ENCODE assay signal across 17 cellular contexts in genomic region chr9:100521282-100521681, GRCh38. TPM values are rescaled to one million over a fixed set of nuclear protein-coding genes. Genes with fewer than 3 reads are reported as not detected.
"Had no signal": no experiment of that assay in that cellular context is flagged by ENCODE, and none has a peak within 500 bp of the region (broad histone marks: within the 10 kb centered on the region; RNA-seq: fewer than 3 reads in every experiment).

No MANE protein-coding gene starts in this region.

- DNase-seq: activated CD4-positive, alpha-beta T cell treated with anti-CD3 and anti-CD28 coated beads, Interleukin-2, amount 50 U/mL, for 1 hour; activated effector memory CD4-positive, alpha-beta T cell treated with Interleukin-2 at 50 U/mL for 16 hours; activated T-cell treated with anti-CD3 and anti-CD28 coated beads, Interleukin-2, amount 50 U/mL, for 24 hours; dorsolateral prefrontal cortex; endodermal cell; heart right ventricle; midbrain; psoas muscle; right lobe of liver; T1000 had no signal

- H3K27me3 Mint-ChIP-seq: activated T-cell treated with anti-CD3 and anti-CD28 coated beads, Interleukin-2, amount 50 U/mL, for 24 hours had no signal

- H3K4me3 ChIP-seq: dorsolateral prefrontal cortex, gastroesophageal sphincter, heart right ventricle, lung, psoas muscle, right lobe of liver, smooth muscle cell had no signal

- ATAC-seq: activated CD4-positive, CD25-positive, alpha-beta regulatory T cell treated with anti-CD3 and anti-CD28 coated beads, Interleukin-2, amount 50 U/mL, for 24 hours; gastroesophageal sphincter; heart right ventricle; psoas muscle; right lobe of liver had no signal

- H3K4me1 Mint-ChIP-seq: neural crest cell had no signal

- H3K36me3 Mint-ChIP-seq: activated naive CD4-positive, alpha-beta T cell treated with anti-CD3 and anti-CD28 coated beads, Interleukin-2, amount 50 U/mL, for 72 hours had no signal

- H3K27ac Mint-ChIP-seq: activated naive CD4-positive, alpha-beta T cell treated with anti-CD3 and anti-CD28 coated beads, Interleukin-2, amount 50 U/mL, for 72 hours; activated T-cell treated with anti-CD3 and anti-CD28 coated beads, Interleukin-2, amount 50 U/mL, for 24 hours; endodermal cell had no signal

- H3K9me3 Mint-ChIP-seq: activated naive CD4-positive, alpha-beta T cell treated with anti-CD3 and anti-CD28 coated beads, Interleukin-2, amount 50 U/mL, for 72 hours; activated T-cell treated with anti-CD3 and anti-CD28 coated beads, Interleukin-2, amount 50 U/mL, for 24 hours had no signal

- H3K4me3 Mint-ChIP-seq: activated T-cell treated with anti-CD3 and anti-CD28 coated beads, Interleukin-2, amount 50 U/mL, for 24 hours; endodermal cell; neural crest cell had no signal

RNA-seq across cellular contexts. Expression of gene TMEFF1, which starts 48.3 kb away (rescaled TPM):
- total RNA-seq: ureter had no signal
